In the genomic region with DNA sequence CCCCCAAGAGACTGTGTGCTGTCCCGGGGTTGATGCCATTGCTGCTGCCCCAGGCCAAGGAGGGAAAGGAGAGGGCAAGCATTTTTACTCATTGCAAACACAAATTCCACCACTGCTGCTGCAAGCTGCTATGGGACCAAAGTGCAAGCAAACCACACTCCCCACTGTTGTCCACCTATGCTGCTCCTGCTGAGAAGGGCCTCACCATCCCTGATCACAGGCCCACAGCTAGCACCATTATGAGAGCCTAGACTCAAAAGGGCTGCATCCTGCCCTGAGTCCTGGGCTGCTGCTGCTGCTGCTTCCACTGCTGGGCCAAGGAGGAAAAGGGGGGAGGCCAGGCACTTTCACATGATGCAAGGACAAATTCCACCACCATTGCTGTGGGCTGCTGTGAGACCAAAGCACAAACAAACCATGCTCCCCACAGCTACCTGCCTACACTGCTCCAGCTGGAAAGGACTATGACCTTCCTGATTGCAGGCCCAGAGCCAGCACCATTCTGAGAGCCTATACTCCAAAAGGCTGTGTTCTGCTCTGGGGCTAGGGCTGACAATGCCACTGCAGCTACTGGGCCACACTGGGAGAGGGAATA, we compare ENCODE assay signal across 1 cellular context.
A peak's percentile ranks its signal among the peaks of the same experiment; 100 is the strongest.
TF ChIP-seq lines count a peak whose summit lies in the region.

No MANE protein-coding gene starts in this region.

TF ChIP-seq in HepG2, 621 proteins besides CTCF, POLR2A, EP300 and RAD21 (continued from another document and continues in another):
- TF ChIP-seq, protein P1, sequence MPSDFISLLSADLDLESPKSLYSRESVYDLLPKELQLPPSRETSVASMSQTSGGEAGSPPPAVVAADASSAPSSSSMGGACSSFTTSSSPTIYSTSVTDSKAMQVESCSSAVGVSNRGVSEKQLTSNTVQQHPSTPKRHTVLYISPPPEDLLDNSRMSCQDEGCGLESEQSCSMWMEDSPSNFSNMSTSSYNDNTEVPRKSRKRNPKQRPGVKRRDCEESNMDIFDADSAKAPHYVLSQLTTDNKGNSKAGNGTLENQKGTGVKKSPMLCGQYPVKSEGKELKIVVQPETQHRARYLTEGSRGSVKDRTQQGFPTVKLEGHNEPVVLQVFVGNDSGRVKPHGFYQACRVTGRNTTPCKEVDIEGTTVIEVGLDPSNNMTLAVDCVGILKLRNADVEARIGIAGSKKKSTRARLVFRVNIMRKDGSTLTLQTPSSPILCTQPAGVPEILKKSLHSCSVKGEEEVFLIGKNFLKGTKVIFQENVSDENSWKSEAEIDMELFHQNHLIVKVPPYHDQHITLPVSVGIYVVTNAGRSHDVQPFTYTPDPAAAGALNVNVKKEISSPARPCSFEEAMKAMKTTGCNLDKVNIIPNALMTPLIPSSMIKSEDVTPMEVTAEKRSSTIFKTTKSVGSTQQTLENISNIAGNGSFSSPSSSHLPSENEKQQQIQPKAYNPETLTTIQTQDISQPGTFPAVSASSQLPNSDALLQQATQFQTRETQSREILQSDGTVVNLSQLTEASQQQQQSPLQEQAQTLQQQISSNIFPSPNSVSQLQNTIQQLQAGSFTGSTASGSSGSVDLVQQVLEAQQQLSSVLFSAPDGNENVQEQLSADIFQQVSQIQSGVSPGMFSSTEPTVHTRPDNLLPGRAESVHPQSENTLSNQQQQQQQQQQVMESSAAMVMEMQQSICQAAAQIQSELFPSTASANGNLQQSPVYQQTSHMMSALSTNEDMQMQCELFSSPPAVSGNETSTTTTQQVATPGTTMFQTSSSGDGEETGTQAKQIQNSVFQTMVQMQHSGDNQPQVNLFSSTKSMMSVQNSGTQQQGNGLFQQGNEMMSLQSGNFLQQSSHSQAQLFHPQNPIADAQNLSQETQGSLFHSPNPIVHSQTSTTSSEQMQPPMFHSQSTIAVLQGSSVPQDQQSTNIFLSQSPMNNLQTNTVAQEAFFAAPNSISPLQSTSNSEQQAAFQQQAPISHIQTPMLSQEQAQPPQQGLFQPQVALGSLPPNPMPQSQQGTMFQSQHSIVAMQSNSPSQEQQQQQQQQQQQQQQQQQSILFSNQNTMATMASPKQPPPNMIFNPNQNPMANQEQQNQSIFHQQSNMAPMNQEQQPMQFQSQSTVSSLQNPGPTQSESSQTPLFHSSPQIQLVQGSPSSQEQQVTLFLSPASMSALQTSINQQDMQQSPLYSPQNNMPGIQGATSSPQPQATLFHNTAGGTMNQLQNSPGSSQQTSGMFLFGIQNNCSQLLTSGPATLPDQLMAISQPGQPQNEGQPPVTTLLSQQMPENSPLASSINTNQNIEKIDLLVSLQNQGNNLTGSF (CRISPR knock-in tag; IDR thresholded peaks at IDR 0.05), result no peak
- TF ChIP-seq DNMT3B (CRISPR knock-in tag; conservative IDR thresholded peaks at IDR 0.05) (no peak), SOX6 (IDR thresholded peaks at IDR 0.05) (no peak), SOX6 (CRISPR knock-in tag; IDR thresholded peaks at IDR 0.05) (peak; percentile 25; the same call in 1 of the 2 replicates), ARID2 (CRISPR knock-in tag; IDR thresholded peaks at IDR 0.05; ENCODE audit: borderline replicate concordance) (no peak), PHB2 (IDR thresholded peaks at IDR 0.05; ENCODE audit: partially characterized antibody) (no peak), SPEN (CRISPR knock-in tag; IDR thresholded peaks at IDR 0.05; ENCODE audit: low read depth) (no peak), JDP2 (CRISPR knock-in tag; IDR thresholded peaks at IDR 0.05; ENCODE audit: borderline replicate concordance) (no peak), BRD4 (CRISPR knock-in tag; IDR thresholded peaks at IDR 0.05) (no peak), MBD4 (IDR thresholded peaks at IDR 0.05; ENCODE audit: borderline replicate concordance, low read length) (no peak), MEIS2 (CRISPR knock-in tag; IDR thresholded peaks at IDR 0.05) (no peak), MED8 (CRISPR knock-in tag; IDR thresholded peaks at IDR 0.05; ENCODE audit: insufficient replicate concordance) (no peak), POGZ (CRISPR knock-in tag; IDR thresholded peaks at IDR 0.05) (peak; percentile 49; the same call in 1 of the 2 replicates), PAWR (CRISPR knock-in tag; IDR thresholded peaks at IDR 0.05; ENCODE audit: borderline replicate concordance) (no peak), KDM2A (CRISPR knock-in tag; IDR thresholded peaks at IDR 0.05; ENCODE audit: borderline replicate concordance, low read depth) (no peak), JUN (CRISPR knock-in tag; IDR thresholded peaks at IDR 0.05) (no peak), MATR3 (CRISPR knock-in tag; IDR thresholded peaks at IDR 0.05) (no peak), ATAD3A (CRISPR knock-in tag; IDR thresholded peaks at IDR 0.05) (no peak), ZNF761 (CRISPR knock-in tag; conservative IDR thresholded peaks at IDR 0.05) (no peak), ZNF550 (CRISPR knock-in tag; IDR thresholded peaks at IDR 0.05; ENCODE audit: borderline replicate concordance) (no peak), ZSCAN22 (CRISPR knock-in tag; IDR thresholded peaks at IDR 0.05) (no peak), ZNF263 (CRISPR knock-in tag; IDR thresholded peaks at IDR 0.05) (no peak), EEA1 (CRISPR knock-in tag; IDR thresholded peaks at IDR 0.05; ENCODE audit: borderline replicate concordance) (no peak), GZF1 (CRISPR knock-in tag; IDR thresholded peaks at IDR 0.05) (no peak), ATF7-NPFF (CRISPR knock-in tag; IDR thresholded peaks at IDR 0.05; ENCODE audit: low read depth) (no peak), MEF2D (CRISPR knock-in tag; IDR thresholded peaks at IDR 0.05) (no peak), ZFX (CRISPR knock-in tag; IDR thresholded peaks at IDR 0.05; ENCODE audit: low read depth) (peak; percentile 63; the same call in 1 of the 2 replicates), SMARCE1 (IDR thresholded peaks at IDR 0.05; ENCODE audit: borderline replicate concordance) (no peak), NCOR1 (IDR thresholded peaks at IDR 0.05; ENCODE audit: borderline replicate concordance, low read length) (peak; percentile 57; the same call in 1 of the 2 replicates), ZNF660 (CRISPR knock-in tag; IDR thresholded peaks at IDR 0.05; ENCODE audit: borderline replicate concordance, low read depth) (no peak), NFRKB (IDR thresholded peaks at IDR 0.05) (no peak), ATF1 (CRISPR knock-in tag; IDR thresholded peaks at IDR 0.05) (no peak), CAMTA2 (CRISPR knock-in tag; IDR thresholded peaks at IDR 0.05; ENCODE audit: borderline replicate concordance) (no peak)
- TF ChIP-seq, protein P2, sequence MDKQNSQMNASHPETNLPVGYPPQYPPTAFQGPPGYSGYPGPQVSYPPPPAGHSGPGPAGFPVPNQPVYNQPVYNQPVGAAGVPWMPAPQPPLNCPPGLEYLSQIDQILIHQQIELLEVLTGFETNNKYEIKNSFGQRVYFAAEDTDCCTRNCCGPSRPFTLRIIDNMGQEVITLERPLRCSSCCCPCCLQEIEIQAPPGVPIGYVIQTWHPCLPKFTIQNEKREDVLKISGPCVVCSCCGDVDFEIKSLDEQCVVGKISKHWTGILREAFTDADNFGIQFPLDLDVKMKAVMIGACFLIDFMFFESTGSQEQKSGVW (CRISPR knock-in tag; IDR thresholded peaks at IDR 0.05; ENCODE audit: borderline replicate concordance), result no peak
- TF ChIP-seq, protein P3, sequence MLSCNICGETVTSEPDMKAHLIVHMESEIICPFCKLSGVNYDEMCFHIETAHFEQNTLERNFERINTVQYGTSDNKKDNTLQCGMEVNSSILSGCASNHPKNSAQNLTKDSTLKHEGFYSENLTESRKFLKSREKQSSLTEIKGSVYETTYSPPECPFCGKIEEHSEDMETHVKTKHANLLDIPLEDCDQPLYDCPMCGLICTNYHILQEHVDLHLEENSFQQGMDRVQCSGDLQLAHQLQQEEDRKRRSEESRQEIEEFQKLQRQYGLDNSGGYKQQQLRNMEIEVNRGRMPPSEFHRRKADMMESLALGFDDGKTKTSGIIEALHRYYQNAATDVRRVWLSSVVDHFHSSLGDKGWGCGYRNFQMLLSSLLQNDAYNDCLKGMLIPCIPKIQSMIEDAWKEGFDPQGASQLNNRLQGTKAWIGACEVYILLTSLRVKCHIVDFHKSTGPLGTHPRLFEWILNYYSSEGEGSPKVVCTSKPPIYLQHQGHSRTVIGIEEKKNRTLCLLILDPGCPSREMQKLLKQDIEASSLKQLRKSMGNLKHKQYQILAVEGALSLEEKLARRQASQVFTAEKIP (CRISPR knock-in tag; IDR thresholded peaks at IDR 0.05; ENCODE audit: borderline replicate concordance), result no peak
- TF ChIP-seq, protein P4, sequence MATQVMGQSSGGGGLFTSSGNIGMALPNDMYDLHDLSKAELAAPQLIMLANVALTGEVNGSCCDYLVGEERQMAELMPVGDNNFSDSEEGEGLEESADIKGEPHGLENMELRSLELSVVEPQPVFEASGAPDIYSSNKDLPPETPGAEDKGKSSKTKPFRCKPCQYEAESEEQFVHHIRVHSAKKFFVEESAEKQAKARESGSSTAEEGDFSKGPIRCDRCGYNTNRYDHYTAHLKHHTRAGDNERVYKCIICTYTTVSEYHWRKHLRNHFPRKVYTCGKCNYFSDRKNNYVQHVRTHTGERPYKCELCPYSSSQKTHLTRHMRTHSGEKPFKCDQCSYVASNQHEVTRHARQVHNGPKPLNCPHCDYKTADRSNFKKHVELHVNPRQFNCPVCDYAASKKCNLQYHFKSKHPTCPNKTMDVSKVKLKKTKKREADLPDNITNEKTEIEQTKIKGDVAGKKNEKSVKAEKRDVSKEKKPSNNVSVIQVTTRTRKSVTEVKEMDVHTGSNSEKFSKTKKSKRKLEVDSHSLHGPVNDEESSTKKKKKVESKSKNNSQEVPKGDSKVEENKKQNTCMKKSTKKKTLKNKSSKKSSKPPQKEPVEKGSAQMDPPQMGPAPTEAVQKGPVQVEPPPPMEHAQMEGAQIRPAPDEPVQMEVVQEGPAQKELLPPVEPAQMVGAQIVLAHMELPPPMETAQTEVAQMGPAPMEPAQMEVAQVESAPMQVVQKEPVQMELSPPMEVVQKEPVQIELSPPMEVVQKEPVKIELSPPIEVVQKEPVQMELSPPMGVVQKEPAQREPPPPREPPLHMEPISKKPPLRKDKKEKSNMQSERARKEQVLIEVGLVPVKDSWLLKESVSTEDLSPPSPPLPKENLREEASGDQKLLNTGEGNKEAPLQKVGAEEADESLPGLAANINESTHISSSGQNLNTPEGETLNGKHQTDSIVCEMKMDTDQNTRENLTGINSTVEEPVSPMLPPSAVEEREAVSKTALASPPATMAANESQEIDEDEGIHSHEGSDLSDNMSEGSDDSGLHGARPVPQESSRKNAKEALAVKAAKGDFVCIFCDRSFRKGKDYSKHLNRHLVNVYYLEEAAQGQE (IDR thresholded peaks at IDR 0.05; ENCODE audit: borderline replicate concordance in 1 of 2, low read depth in 1 of 2, low read length in 2 of 2), result no peak
- TF ChIP-seq, protein P5, sequence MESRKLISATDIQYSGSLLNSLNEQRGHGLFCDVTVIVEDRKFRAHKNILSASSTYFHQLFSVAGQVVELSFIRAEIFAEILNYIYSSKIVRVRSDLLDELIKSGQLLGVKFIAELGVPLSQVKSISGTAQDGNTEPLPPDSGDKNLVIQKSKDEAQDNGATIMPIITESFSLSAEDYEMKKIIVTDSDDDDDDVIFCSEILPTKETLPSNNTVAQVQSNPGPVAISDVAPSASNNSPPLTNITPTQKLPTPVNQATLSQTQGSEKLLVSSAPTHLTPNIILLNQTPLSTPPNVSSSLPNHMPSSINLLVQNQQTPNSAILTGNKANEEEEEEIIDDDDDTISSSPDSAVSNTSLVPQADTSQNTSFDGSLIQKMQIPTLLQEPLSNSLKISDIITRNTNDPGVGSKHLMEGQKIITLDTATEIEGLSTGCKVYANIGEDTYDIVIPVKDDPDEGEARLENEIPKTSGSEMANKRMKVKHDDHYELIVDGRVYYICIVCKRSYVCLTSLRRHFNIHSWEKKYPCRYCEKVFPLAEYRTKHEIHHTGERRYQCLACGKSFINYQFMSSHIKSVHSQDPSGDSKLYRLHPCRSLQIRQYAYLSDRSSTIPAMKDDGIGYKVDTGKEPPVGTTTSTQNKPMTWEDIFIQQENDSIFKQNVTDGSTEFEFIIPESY (CRISPR knock-in tag; IDR thresholded peaks at IDR 0.05), result no peak
- TF ChIP-seq, protein P6, sequence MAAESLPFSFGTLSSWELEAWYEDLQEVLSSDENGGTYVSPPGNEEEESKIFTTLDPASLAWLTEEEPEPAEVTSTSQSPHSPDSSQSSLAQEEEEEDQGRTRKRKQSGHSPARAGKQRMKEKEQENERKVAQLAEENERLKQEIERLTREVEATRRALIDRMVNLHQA (CRISPR knock-in tag; IDR thresholded peaks at IDR 0.05), result no peak
- TF ChIP-seq, protein P7, sequence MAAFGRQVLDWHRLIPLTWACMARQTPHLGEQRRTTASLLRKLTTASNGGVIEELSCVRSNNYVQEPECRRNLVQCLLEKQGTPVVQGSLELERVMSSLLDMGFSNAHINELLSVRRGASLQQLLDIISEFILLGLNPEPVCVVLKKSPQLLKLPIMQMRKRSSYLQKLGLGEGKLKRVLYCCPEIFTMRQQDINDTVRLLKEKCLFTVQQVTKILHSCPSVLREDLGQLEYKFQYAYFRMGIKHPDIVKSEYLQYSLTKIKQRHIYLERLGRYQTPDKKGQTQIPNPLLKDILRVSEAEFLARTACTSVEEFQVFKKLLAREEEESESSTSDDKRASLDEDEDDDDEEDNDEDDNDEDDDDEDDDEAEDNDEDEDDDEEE (CRISPR knock-in tag; IDR thresholded peaks at IDR 0.05), result no peak
- TF ChIP-seq, protein P8, sequence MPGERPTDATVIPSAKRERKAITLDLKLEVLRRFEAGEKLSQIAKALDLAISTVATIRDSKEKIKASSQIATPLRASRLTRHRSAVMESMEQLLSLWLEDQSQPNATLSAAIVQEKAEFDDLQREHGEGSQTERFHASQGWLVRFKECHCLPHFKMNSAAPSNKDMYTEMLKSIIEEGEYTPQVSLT (CRISPR knock-in tag; IDR thresholded peaks at IDR 0.05; ENCODE audit: borderline replicate concordance, low read depth), result no peak
- TF ChIP-seq, protein P9, sequence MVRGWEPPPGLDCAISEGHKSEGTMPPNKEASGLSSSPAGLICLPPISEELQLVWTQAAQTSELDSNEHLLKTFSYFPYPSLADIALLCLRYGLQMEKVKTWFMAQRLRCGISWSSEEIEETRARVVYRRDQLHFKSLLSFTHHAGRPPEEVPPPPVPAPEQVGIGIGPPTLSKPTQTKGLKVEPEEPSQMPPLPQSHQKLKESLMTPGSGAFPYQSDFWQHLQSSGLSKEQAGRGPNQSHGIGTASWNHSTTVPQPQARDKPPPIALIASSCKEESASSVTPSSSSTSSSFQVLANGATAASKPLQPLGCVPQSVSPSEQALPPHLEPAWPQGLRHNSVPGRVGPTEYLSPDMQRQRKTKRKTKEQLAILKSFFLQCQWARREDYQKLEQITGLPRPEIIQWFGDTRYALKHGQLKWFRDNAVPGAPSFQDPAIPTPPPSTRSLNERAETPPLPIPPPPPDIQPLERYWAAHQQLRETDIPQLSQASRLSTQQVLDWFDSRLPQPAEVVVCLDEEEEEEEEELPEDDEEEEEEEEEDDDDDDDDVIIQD (CRISPR knock-in tag; IDR thresholded peaks at IDR 0.05; ENCODE audit: low read depth), result no peak
- TF ChIP-seq, protein P10, sequence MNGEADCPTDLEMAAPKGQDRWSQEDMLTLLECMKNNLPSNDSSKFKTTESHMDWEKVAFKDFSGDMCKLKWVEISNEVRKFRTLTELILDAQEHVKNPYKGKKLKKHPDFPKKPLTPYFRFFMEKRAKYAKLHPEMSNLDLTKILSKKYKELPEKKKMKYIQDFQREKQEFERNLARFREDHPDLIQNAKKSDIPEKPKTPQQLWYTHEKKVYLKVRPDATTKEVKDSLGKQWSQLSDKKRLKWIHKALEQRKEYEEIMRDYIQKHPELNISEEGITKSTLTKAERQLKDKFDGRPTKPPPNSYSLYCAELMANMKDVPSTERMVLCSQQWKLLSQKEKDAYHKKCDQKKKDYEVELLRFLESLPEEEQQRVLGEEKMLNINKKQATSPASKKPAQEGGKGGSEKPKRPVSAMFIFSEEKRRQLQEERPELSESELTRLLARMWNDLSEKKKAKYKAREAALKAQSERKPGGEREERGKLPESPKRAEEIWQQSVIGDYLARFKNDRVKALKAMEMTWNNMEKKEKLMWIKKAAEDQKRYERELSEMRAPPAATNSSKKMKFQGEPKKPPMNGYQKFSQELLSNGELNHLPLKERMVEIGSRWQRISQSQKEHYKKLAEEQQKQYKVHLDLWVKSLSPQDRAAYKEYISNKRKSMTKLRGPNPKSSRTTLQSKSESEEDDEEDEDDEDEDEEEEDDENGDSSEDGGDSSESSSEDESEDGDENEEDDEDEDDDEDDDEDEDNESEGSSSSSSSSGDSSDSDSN (CRISPR knock-in tag; IDR thresholded peaks at IDR 0.05), result peak; percentile 42; the same call in 1 of the 2 replicates
